ENCODE assay signal across 1 cellular context in the genomic region with DNA sequence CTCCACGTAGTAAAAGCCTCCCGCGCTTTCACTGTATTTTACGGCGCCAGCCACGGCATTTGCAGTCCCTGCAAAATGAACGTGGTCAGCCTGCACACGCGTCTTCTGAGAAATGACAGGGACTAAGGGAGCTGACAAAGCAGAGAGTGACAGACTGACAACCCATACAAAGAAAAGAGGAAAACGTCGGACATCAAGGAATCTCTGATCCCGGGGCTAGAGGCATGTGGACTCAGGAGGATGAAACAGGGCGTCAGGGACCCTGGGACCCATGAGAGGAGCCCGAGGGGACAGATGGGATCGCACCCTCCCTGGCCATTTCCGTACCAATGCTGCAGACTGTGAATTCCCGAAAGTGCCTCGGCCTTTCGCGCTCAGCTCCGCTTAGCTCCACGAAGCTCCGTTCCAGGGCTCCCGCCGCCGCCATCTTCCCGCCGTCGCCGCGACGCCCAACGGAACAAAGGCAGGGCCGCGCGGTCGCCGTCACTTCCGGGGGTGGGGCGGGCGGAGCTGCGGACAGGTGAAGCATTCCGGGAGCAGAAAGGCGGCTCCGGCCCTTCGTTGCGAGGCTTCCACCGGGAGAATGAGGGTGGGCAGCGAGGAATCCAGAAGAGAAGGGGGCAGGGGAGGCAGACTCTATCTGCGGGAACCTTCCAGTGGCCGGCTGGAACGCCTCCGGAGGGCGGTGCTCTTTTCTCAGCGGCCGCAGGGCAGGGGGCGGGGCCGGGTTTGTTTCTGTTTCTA.
A peak's percentile ranks its signal among the peaks of the same experiment; 100 is the strongest.
TF ChIP-seq lines count a peak whose summit lies in the region.

NUP160 (minus strand) TSS at position 459 of the 744 bp plus-strand sequence; CDS start at position 427, 32 bp downstream.

TF ChIP-seq in WTC11, 78 proteins besides CTCF, POLR2A, EP300 and RAD21 (continued from another document and continues in another):
- TF ChIP-seq, protein P1, sequence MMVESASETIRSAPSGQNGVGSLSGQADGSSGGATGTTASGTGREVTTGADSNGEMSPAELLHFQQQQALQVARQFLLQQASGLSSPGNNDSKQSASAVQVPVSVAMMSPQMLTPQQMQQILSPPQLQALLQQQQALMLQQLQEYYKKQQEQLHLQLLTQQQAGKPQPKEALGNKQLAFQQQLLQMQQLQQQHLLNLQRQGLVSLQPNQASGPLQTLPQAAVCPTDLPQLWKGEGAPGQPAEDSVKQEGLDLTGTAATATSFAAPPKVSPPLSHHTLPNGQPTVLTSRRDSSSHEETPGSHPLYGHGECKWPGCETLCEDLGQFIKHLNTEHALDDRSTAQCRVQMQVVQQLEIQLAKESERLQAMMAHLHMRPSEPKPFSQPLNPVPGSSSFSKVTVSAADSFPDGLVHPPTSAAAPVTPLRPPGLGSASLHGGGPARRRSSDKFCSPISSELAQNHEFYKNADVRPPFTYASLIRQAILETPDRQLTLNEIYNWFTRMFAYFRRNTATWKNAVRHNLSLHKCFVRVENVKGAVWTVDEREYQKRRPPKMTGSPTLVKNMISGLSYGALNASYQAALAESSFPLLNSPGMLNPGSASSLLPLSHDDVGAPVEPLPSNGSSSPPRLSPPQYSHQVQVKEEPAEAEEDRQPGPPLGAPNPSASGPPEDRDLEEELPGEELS (CRISPR knock-in tag; IDR thresholded peaks at IDR 0.05), result peak; percentile 88
- TF ChIP-seq SMAD3 (CRISPR knock-in tag; IDR thresholded peaks at IDR 0.05; ENCODE audit: borderline replicate concordance), result peak; percentile 89; the same call in 1 of the 2 replicates
- TF ChIP-seq HMGA2 (CRISPR knock-in tag; IDR thresholded peaks at IDR 0.05), result no peak
- no peak for TF ChIP-seq ELF4 (CRISPR knock-in tag; IDR thresholded peaks at IDR 0.05; ENCODE audit: low read depth)
- TF ChIP-seq ZNF232 (CRISPR knock-in tag; IDR thresholded peaks at IDR 0.05), result peak; percentile 89; the same call in 1 of the 2 replicates
- no peak for TF ChIP-seq EMX1 (CRISPR knock-in tag; IDR thresholded peaks at IDR 0.05)
- TF ChIP-seq, protein P2, sequence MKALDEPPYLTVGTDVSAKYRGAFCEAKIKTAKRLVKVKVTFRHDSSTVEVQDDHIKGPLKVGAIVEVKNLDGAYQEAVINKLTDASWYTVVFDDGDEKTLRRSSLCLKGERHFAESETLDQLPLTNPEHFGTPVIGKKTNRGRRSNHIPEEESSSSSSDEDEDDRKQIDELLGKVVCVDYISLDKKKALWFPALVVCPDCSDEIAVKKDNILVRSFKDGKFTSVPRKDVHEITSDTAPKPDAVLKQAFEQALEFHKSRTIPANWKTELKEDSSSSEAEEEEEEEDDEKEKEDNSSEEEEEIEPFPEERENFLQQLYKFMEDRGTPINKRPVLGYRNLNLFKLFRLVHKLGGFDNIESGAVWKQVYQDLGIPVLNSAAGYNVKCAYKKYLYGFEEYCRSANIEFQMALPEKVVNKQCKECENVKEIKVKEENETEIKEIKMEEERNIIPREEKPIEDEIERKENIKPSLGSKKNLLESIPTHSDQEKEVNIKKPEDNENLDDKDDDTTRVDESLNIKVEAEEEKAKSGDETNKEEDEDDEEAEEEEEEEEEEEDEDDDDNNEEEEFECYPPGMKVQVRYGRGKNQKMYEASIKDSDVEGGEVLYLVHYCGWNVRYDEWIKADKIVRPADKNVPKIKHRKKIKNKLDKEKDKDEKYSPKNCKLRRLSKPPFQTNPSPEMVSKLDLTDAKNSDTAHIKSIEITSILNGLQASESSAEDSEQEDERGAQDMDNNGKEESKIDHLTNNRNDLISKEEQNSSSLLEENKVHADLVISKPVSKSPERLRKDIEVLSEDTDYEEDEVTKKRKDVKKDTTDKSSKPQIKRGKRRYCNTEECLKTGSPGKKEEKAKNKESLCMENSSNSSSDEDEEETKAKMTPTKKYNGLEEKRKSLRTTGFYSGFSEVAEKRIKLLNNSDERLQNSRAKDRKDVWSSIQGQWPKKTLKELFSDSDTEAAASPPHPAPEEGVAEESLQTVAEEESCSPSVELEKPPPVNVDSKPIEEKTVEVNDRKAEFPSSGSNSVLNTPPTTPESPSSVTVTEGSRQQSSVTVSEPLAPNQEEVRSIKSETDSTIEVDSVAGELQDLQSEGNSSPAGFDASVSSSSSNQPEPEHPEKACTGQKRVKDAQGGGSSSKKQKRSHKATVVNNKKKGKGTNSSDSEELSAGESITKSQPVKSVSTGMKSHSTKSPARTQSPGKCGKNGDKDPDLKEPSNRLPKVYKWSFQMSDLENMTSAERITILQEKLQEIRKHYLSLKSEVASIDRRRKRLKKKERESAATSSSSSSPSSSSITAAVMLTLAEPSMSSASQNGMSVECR (CRISPR knock-in tag; IDR thresholded peaks at IDR 0.05; ENCODE audit: borderline replicate concordance), result peak; percentile 47; the same call in 1 of the 2 replicates
- TF ChIP-seq PREB (CRISPR knock-in tag; IDR thresholded peaks at IDR 0.05; ENCODE audit: borderline replicate concordance), result no peak
- 0 out of 2 replicates have a peak, but pooled peaks have one; percentile 58 for TF ChIP-seq KAT7 (CRISPR knock-in tag; IDR thresholded peaks at IDR 0.05; ENCODE audit: borderline replicate concordance)
- TF ChIP-seq ZNF121 (CRISPR knock-in tag; IDR thresholded peaks at IDR 0.05), result no peak
- TF ChIP-seq ATF3 (CRISPR knock-in tag; conservative IDR thresholded peaks at IDR 0.05), result no peak
- TF ChIP-seq AFF4 (CRISPR knock-in tag; IDR thresholded peaks at IDR 0.05; ENCODE audit: borderline replicate concordance), result no peak
- TF ChIP-seq, protein P3, sequence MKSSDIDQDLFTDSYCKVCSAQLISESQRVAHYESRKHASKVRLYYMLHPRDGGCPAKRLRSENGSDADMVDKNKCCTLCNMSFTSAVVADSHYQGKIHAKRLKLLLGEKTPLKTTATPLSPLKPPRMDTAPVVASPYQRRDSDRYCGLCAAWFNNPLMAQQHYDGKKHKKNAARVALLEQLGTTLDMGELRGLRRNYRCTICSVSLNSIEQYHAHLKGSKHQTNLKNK (CRISPR knock-in tag; IDR thresholded peaks at IDR 0.05), result no peak
- TF ChIP-seq PRDM15 (CRISPR knock-in tag; IDR thresholded peaks at IDR 0.05), result peak; percentile 59; the same call in 1 of the 2 replicates
- TF ChIP-seq GRHL2 (CRISPR knock-in tag; IDR thresholded peaks at IDR 0.05; ENCODE audit: insufficient replicate concordance, severe bottlenecking), result no peak
- 0 out of 2 replicates have a peak, but pooled peaks have one; percentile 53 for TF ChIP-seq ZNF512 (CRISPR knock-in tag; IDR thresholded peaks at IDR 0.05; ENCODE audit: borderline replicate concordance)
- no peak for TF ChIP-seq FOXJ3 (CRISPR knock-in tag; IDR thresholded peaks at IDR 0.05; ENCODE audit: borderline replicate concordance)
- TF ChIP-seq, protein P4, sequence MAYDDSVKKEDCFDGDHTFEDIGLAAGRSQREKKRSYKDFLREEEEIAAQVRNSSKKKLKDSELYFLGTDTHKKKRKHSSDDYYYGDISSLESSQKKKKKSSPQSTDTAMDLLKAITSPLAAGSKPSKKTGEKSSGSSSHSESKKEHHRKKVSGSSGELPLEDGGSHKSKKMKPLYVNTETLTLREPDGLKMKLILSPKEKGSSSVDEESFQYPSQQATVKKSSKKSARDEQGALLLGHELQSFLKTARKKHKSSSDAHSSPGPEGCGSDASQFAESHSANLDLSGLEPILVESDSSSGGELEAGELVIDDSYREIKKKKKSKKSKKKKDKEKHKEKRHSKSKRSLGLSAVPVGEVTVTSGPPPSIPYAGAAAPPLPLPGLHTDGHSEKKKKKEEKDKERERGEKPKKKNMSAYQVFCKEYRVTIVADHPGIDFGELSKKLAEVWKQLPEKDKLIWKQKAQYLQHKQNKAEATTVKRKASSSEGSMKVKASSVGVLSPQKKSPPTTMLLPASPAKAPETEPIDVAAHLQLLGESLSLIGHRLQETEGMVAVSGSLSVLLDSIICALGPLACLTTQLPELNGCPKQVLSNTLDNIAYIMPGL (CRISPR knock-in tag; IDR thresholded peaks at IDR 0.05), result peak; percentile 87
- no peak for TF ChIP-seq IRF2 (CRISPR knock-in tag; IDR thresholded peaks at IDR 0.05; ENCODE audit: borderline replicate concordance, low read depth)
- TF ChIP-seq MYBL2 (CRISPR knock-in tag; IDR thresholded peaks at IDR 0.05), result peak; percentile 88
- peak; percentile 84; the same call in 1 of the 2 replicates for TF ChIP-seq GABPB1 (CRISPR knock-in tag; IDR thresholded peaks at IDR 0.05)
- TF ChIP-seq FOXK1 (CRISPR knock-in tag; IDR thresholded peaks at IDR 0.05), result peak; percentile 94
- TF ChIP-seq, protein P5, sequence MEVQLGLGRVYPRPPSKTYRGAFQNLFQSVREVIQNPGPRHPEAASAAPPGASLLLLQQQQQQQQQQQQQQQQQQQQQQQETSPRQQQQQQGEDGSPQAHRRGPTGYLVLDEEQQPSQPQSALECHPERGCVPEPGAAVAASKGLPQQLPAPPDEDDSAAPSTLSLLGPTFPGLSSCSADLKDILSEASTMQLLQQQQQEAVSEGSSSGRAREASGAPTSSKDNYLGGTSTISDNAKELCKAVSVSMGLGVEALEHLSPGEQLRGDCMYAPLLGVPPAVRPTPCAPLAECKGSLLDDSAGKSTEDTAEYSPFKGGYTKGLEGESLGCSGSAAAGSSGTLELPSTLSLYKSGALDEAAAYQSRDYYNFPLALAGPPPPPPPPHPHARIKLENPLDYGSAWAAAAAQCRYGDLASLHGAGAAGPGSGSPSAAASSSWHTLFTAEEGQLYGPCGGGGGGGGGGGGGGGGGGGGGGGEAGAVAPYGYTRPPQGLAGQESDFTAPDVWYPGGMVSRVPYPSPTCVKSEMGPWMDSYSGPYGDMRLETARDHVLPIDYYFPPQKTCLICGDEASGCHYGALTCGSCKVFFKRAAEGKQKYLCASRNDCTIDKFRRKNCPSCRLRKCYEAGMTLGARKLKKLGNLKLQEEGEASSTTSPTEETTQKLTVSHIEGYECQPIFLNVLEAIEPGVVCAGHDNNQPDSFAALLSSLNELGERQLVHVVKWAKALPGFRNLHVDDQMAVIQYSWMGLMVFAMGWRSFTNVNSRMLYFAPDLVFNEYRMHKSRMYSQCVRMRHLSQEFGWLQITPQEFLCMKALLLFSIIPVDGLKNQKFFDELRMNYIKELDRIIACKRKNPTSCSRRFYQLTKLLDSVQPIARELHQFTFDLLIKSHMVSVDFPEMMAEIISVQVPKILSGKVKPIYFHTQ (CRISPR knock-in tag; IDR thresholded peaks at IDR 0.05), result no peak
- no peak for TF ChIP-seq JAZF1 (CRISPR knock-in tag; IDR thresholded peaks at IDR 0.05)
